Comparison of ENCODE assay signal across 8 cellular contexts in genomic region chr14:29016050-29016900, GRCh38.
DNase-seq lines count a peak whose midpoint lies in the region; ATAC-seq, FAIRE-seq and TF ChIP-seq lines count a peak whose summit lies in the region.

No MANE protein-coding gene starts in this region.

- no peaks in the 10 kb centered on the region for H3K36me3 ChIP-seq in PC-9 (ENCODE audit: low read depth)

- FAIRE-seq in RCC 7860 (lab: Jason Lieb, UNC), result no peak

- no peak overlapping the region for H2AFZ ChIP-seq in PC-9

- H4K20me1 ChIP-seq in PC-9 (ENCODE audit: insufficient read depth), result no peaks in the 10 kb centered on the region

- no peaks in the 10 kb centered on the region for H3K9me3 ChIP-seq in PC-9 (ENCODE audit: insufficient read depth, low read depth)

- BruUV-seq in PC-9 (replicated peaks; lab: Mats Ljungman, UMichigan), result no TSS peak

- POLR2A ChIA-PET in HEK293T (lab: Yijun Ruan, JAX) (no interaction called here), PC-9 (lab: Charles Lee; ENCODE audit: unreplicated experiment) (no interaction called here)

- ATAC-seq in GM18873 (IDR thresholded peaks at IDR 0.05; ENCODE audit: low FRiP score, unreplicated experiment), result no peak
- no peak for ATAC-seq in GM21423 (IDR thresholded peaks at IDR 0.05; ENCODE audit: unreplicated experiment)

- H3K4me2 ChIP-seq in PC-9, result no peak overlapping the region

- intact Hi-C loops in PC-9 (cut with micrococcal nuclease; ENCODE audit: unreplicated experiment), result no loop called here

- no peak overlapping the region for H3K27ac ChIP-seq in PC-9

- TF ChIP-seq CTCF in PC-9 (conservative IDR thresholded peaks at IDR 0.05) (peak; percentile 68), retinal pigment epithelial cell (conservative IDR thresholded peaks at IDR 0.05; ENCODE audit: low read depth, low read length) (peak; percentile 95)

- H3F3A ChIP-seq in PC-9 (ENCODE audit: insufficient read depth, low read depth), result no peaks in the 10 kb centered on the region

- H3K4me3 ChIP-seq in PC-9 (no peak overlapping the region), retinal pigment epithelial cell (ENCODE audit: low read length) (no peak overlapping the region)

- no peaks in the 10 kb centered on the region for H3K79me2 ChIP-seq in PC-9 (ENCODE audit: low read depth)

- H3K9me2 ChIP-seq in PC-9 (ENCODE audit: insufficient read depth), result no peaks in the 10 kb centered on the region

- peak; percentile 51 for DNase-seq in Daoy (ENCODE audit: low read depth)
- peak; percentile 64 for DNase-seq in HEK293T (ENCODE audit: extremely low spot score)
- peak in 1 of 2 experiments; percentile 14 for DNase-seq in PC-9
- DNase-seq in fibroblast of peridontal ligament (ENCODE audit: extremely low read depth), result peak; percentile 61
- peak; percentile 1 for DNase-seq in retinal pigment epithelial cell (ENCODE audit: low read depth)
- DNase-seq in RCC 7860 (ENCODE audit: low spot score), result no peak

- H3K27me3 ChIP-seq in PC-9 (ENCODE audit: insufficient read depth, low read depth), result no peaks in the 10 kb centered on the region

- no peaks in the 10 kb centered on the region for H3K4me1 ChIP-seq in PC-9 (replicated peaks; ENCODE audit: insufficient read depth)

- CTCF ChIA-PET in HEK293T (lab: Yijun Ruan, JAX) (interaction anchor here (0.6 kb wide), 1 partner anchor 196 kb away, joined by 3 read pairs; no protein-coding TSS in a partner anchor), PC-9 (lab: Charles Lee) (no interaction called here)

TF ChIP-seq in HEK293T, 16 proteins besides CTCF, POLR2A, EP300 and RAD21:
- no peak for TF ChIP-seq ARNT (IDR thresholded peaks at IDR 0.05)
- no peak for TF ChIP-seq FOXA1 (IDR thresholded peaks at IDR 0.05)
- no peak for TF ChIP-seq FOXK2 (IDR thresholded peaks at IDR 0.05)
- no peak for TF ChIP-seq PKNOX1 (IDR thresholded peaks at IDR 0.05)
- no peak for TF ChIP-seq SUZ12 (IDR thresholded peaks at IDR 0.05)
- no peak for TF ChIP-seq ELF4 (IDR thresholded peaks at IDR 0.05)
- TF ChIP-seq HDGF (IDR thresholded peaks at IDR 0.05; ENCODE audit: borderline replicate concordance), result no peak
- TF ChIP-seq FOXM1 (IDR thresholded peaks at IDR 0.05; ENCODE audit: borderline replicate concordance), result no peak
- no peak for TF ChIP-seq CTBP1 (IDR thresholded peaks at IDR 0.05; ENCODE audit: borderline replicate concordance)
- TF ChIP-seq NFRKB (IDR thresholded peaks at IDR 0.05), result no peak
- TF ChIP-seq SP1 (IDR thresholded peaks at IDR 0.05), result no peak
- TF ChIP-seq L3MBTL2 (conservative IDR thresholded peaks at IDR 0.05), result no peak
TF ChIP-seq in HEK293T: peak in this region for 0.
